12 cellular contexts compared by ENCODE assay signal in genomic region chr3:22372292-22372949, GRCh38.
DNase-seq lines count a peak whose midpoint lies in the region; ATAC-seq and TF ChIP-seq lines count a peak whose summit lies in the region.
"Had no signal": no experiment of that assay in that cellular context is flagged by ENCODE, and none has a peak within 500 bp of the region (broad histone marks: within the 10 kb centered on the region; RNA-seq: fewer than 3 reads in every experiment).

No MANE protein-coding gene starts in this region.

- CTCF ChIA-PET in WTC11 (lab: Charles Lee), result interaction anchor here (0.8 kb wide), 1 partner anchor 41 kb away, joined by 3 read pairs; no protein-coding TSS in a partner anchor

- DNase-seq in GM10266 (ENCODE audit: extremely low spot score), result peak; percentile 9
- peak; percentile 70 for DNase-seq in WTC11 (ENCODE audit: low spot score)
- DNase-seq in left cardiac atrium, result peak; percentile 20
- no peak for DNase-seq in occipital lobe (lab: John Stamatoyannopoulos, UW)
- no peak for DNase-seq in germinal center (ENCODE audit: low spot score)
- DNase-seq: foreskin melanocyte, KBM-7 had no signal

- peaks cover 20% of the 10 kb centered on the region for H3K4me1 Mint-ChIP-seq in WTC11

- H3K36me3 Mint-ChIP-seq in WTC11, result no peaks in the 10 kb centered on the region

- POLR2A ChIA-PET in WTC11 (lab: Charles Lee), result no interaction called here

- peak overlapping the region; percentile 67 for H3K4me3 Mint-ChIP-seq in WTC11

- H3K27ac ChIP-seq in rectal smooth muscle tissue (ENCODE audit: low read depth, low read length), result no peak overlapping the region

- H3K9me3 Mint-ChIP-seq in WTC11, result no peaks in the 10 kb centered on the region
- H3K9me3 Mint-ChIP-seq: activated T-helper 2 cell treated with anti-CD3 and anti-CD28 coated beads, Interferon-gamma antibody, Interleukin-2, Interleukin-4, amounts not matched to agents 10 μg/mL and 5 μg/mL and 100 μg/mL, durations not matched to agents 14 hours and 24 hours and 36 hours had no signal

- peaks cover 5% of the 10 kb centered on the region for H3K27me3 ChIP-seq in rectal smooth muscle tissue (ENCODE audit: control insufficient read depth, insufficient read depth, low read length)

- H3K4me3 ChIP-seq in rectal smooth muscle tissue (ENCODE audit: low read length), result peak overlapping the region; percentile 46
- H3K4me3 ChIP-seq: HAP-1 had no signal

- peaks cover 42% of the 10 kb centered on the region for H3K27me3 Mint-ChIP-seq in WTC11 (ENCODE audit: low read depth)

- ATAC-seq in WTC11 (peak; percentile 86), left cardiac atrium (peak in 1 of 2 donors; percentile 29), GM18498 (IDR thresholded peaks at IDR 0.05; ENCODE audit: unreplicated experiment) (no peak), HG03469 (IDR thresholded peaks at IDR 0.05; ENCODE audit: unreplicated experiment) (no peak)

- H3K4me1 ChIP-seq in rectal smooth muscle tissue (ENCODE audit: control insufficient read depth, insufficient read depth, low read length), result no peaks in the 10 kb centered on the region
- H3K4me1 ChIP-seq: HAP-1 had no signal

- H3K36me3 ChIP-seq in rectal smooth muscle tissue (ENCODE audit: control insufficient read depth, insufficient read depth, low read length), result no peaks in the 10 kb centered on the region
- H3K36me3 ChIP-seq: HAP-1 had no signal

- H3K27ac Mint-ChIP-seq in WTC11, result no peak overlapping the region
- H3K27ac Mint-ChIP-seq: activated T-helper 2 cell treated with anti-CD3 and anti-CD28 coated beads, Interferon-gamma antibody, Interleukin-2, Interleukin-4, amounts not matched to agents 10 μg/mL and 5 μg/mL and 100 μg/mL, durations not matched to agents 14 hours and 24 hours and 36 hours had no signal

- intact Hi-C loops in left cardiac atrium (cut with DNase I), result no loop called here

- TF ChIP-seq CTCF in GM10266 (IDR thresholded peaks at IDR 0.05; ENCODE audit: control insufficient read depth, insufficient read depth, low read depth, missing control alignments), result no peak
- no peak for TF ChIP-seq CTCF in WTC11 (IDR thresholded peaks at IDR 0.05)

- no peak overlapping the region for H3K9ac ChIP-seq in rectal smooth muscle tissue (ENCODE audit: low read length)

TF ChIP-seq in WTC11, 78 proteins besides CTCF, POLR2A, EP300 and RAD21 (continues in another document):
- peak; percentile 87 for TF ChIP-seq FOXP1 (CRISPR knock-in tag; IDR thresholded peaks at IDR 0.05; ENCODE audit: borderline replicate concordance)
- TF ChIP-seq HMGXB4 (CRISPR knock-in tag; IDR thresholded peaks at IDR 0.05), result peak; percentile 51; the same call in 1 of the 2 replicates
- TF ChIP-seq, protein P1, sequence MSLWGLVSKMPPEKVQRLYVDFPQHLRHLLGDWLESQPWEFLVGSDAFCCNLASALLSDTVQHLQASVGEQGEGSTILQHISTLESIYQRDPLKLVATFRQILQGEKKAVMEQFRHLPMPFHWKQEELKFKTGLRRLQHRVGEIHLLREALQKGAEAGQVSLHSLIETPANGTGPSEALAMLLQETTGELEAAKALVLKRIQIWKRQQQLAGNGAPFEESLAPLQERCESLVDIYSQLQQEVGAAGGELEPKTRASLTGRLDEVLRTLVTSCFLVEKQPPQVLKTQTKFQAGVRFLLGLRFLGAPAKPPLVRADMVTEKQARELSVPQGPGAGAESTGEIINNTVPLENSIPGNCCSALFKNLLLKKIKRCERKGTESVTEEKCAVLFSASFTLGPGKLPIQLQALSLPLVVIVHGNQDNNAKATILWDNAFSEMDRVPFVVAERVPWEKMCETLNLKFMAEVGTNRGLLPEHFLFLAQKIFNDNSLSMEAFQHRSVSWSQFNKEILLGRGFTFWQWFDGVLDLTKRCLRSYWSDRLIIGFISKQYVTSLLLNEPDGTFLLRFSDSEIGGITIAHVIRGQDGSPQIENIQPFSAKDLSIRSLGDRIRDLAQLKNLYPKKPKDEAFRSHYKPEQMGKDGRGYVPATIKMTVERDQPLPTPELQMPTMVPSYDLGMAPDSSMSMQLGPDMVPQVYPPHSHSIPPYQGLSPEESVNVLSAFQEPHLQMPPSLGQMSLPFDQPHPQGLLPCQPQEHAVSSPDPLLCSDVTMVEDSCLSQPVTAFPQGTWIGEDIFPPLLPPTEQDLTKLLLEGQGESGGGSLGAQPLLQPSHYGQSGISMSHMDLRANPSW (CRISPR knock-in tag; conservative IDR thresholded peaks at IDR 0.05; ENCODE audit: low read depth), result no peak
- TF ChIP-seq ZSCAN18 (CRISPR knock-in tag; IDR thresholded peaks at IDR 0.05), result no peak
- TF ChIP-seq, protein P2, sequence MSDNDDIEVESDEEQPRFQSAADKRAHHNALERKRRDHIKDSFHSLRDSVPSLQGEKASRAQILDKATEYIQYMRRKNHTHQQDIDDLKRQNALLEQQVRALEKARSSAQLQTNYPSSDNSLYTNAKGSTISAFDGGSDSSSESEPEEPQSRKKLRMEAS (CRISPR knock-in tag; IDR thresholded peaks at IDR 0.05), result peak; percentile 90
- TF ChIP-seq ZNF232 (CRISPR knock-in tag; IDR thresholded peaks at IDR 0.05), result peak; percentile 73; the same call in 1 of the 2 replicates
- no peak for TF ChIP-seq ZNF532 (CRISPR knock-in tag; IDR thresholded peaks at IDR 0.05; ENCODE audit: borderline replicate concordance)
- TF ChIP-seq RELA (CRISPR knock-in tag; IDR thresholded peaks at IDR 0.05; ENCODE audit: borderline replicate concordance), result peak; percentile 89; the same call in 1 of the 2 replicates

Comparison
In these comparisons a context has a peak if more than half of its experiments do, and no peak if none do; other contexts are left out.
1. DNase-seq: peak in GM10266 (single experiment), WTC11 (single experiment) and left cardiac atrium (single experiment); none in occipital lobe (single experiment) and germinal center (single experiment).